ENCODE assay signal across 22 cellular contexts in genomic region chr19:19179548-19180441, GRCh38. TPM values are rescaled to one million over a fixed set of nuclear protein-coding genes. Genes with fewer than 3 reads are reported as not detected.
A peak's percentile ranks its signal among the peaks of the same experiment; 100 is the strongest.
DNase-seq lines count a peak whose midpoint lies in the region; ATAC-seq and TF ChIP-seq lines count a peak whose summit lies in the region.
"Had no signal": no experiment of that assay in that cellular context is flagged by ENCODE, and none has a peak within 500 bp of the region (broad histone marks: within the 10 kb centered on the region; RNA-seq: fewer than 3 reads in every experiment).

No MANE protein-coding gene starts in this region.

- no peaks in the 10 kb centered on the region for H3F3A ChIP-seq in GM23338 (replicated peaks; ENCODE audit: low read depth)

- H2AFZ ChIP-seq in GM23338, result no peak overlapping the region

- H3K27me3 ChIP-seq in GM23338 (ENCODE audit: insufficient read depth), result no peaks in the 10 kb centered on the region
- H3K27me3 ChIP-seq: gastroesophageal sphincter had no signal

- H3K4me1 ChIP-seq in GM23338 (ENCODE audit: insufficient read depth), result no peaks in the 10 kb centered on the region
- H3K4me1 ChIP-seq: left ventricle myocardium inferior had no signal

- H4K20me1 ChIP-seq in GM23338 (replicated peaks; ENCODE audit: insufficient read depth), result no peaks in the 10 kb centered on the region

- H3K27ac ChIP-seq in GM23338 (ENCODE audit: low read depth), result no peak overlapping the region
- peak overlapping the region; percentile 15 for H3K27ac ChIP-seq in RWPE1
- H3K27ac ChIP-seq: gastroesophageal sphincter, left ventricle myocardium inferior had no signal

- peaks cover 3% of the 10 kb centered on the region for H3K27me3 Mint-ChIP-seq in GM23338 (ENCODE audit: insufficient read depth, low read depth, poor library complexity)
- H3K27me3 Mint-ChIP-seq: activated naive CD8-positive, alpha-beta T cell treated with anti-CD3 and anti-CD28 coated beads, Interleukin-2, amount 10 ng/mL, durations not matched to agents 7 days and 5 days had no signal

- ATAC-seq in GM23338 (no peak), sciatic nerve (no peak), HG03457 (IDR thresholded peaks at IDR 0.05; ENCODE audit: unreplicated experiment) (no peak)
- ATAC-seq: gastroesophageal sphincter, mucosa of descending colon, Right ventricle myocardium inferior had no signal

- H3K4me1 Mint-ChIP-seq in GM23338, result peaks cover 3% of the 10 kb centered on the region; the same call in 2 of the 3 replicates
- H3K4me1 Mint-ChIP-seq: activated naive CD8-positive, alpha-beta T cell treated with anti-CD3 and anti-CD28 coated beads, Interleukin-2, amount 10 ng/mL, durations not matched to agents 7 days and 5 days had no signal

- H3K9me3 Mint-ChIP-seq in GM23338, result no peaks in the 10 kb centered on the region
- H3K9me3 Mint-ChIP-seq: activated naive CD8-positive, alpha-beta T cell treated with anti-CD3 and anti-CD28 coated beads, Interleukin-2, amount 10 ng/mL, durations not matched to agents 7 days and 5 days had no signal

- CTCF ChIA-PET in RWPE1 (lab: Yijun Ruan, JAX), result no interaction called here

- intact Hi-C loops in sciatic nerve (cut with DNase I), result no loop called here

- no peak for DNase-seq in GM23338 (ENCODE audit: low spot score)
- no peak for DNase-seq in RWPE1 (ENCODE audit: low spot score)
- peak; percentile 21 for DNase-seq in iris pigment epithelial cell (ENCODE audit: low read depth)
- DNase-seq in sciatic nerve (ENCODE audit: low spot score), result no peak
- no peak for DNase-seq in NOMO-1 (lab: John Stamatoyannopoulos, UW; ENCODE audit: unreplicated experiment in 2 of 2)
- DNase-seq: activated CD4-positive, CD25-positive, alpha-beta regulatory T cell; activated naive CD8-positive, alpha-beta T cell treated with anti-CD3 and anti-CD28 coated beads, Interleukin-2, amount 10 ng/mL, durations not matched to agents 7 days and 5 days; COR-L47; left ventricle myocardium inferior; mucosa of descending colon; NCI-H187; NCI-H446; NK-92 treated with Interleukin-12 subunit alpha and Interleukin-12 subunit beta, amount 100 ng/mL, for 24 hours; substantia nigra had no signal

- H3K4me3 Mint-ChIP-seq in GM23338, result no peak overlapping the region
- H3K4me3 Mint-ChIP-seq: activated naive CD8-positive, alpha-beta T cell treated with anti-CD3 and anti-CD28 coated beads, Interleukin-2, amount 10 ng/mL, durations not matched to agents 7 days and 5 days had no signal

- H3K79me2 ChIP-seq in GM23338 (replicated peaks; ENCODE audit: insufficient read depth), result no peaks in the 10 kb centered on the region

- no peak overlapping the region for H3K27ac Mint-ChIP-seq in GM23338
- H3K27ac Mint-ChIP-seq: activated naive CD8-positive, alpha-beta T cell treated with anti-CD3 and anti-CD28 coated beads, Interleukin-2, amount 10 ng/mL, durations not matched to agents 7 days and 5 days had no signal

- no peaks in the 10 kb centered on the region for H3K9me2 ChIP-seq in GM23338 (ENCODE audit: insufficient read depth)

- TF ChIP-seq CTCF in GM23338 (conservative IDR thresholded peaks at IDR 0.05; ENCODE audit: low read depth in 2 of 2) (no peak), RWPE1 (conservative IDR thresholded peaks at IDR 0.05; ENCODE audit: low read depth) (no peak)

- POLR2A ChIA-PET in RWPE1 (lab: Yijun Ruan, JAX; ENCODE audit: low non-redundant PET), result no interaction called here

- H3K36me3 Mint-ChIP-seq in GM23338 (ENCODE audit: low read depth), result peaks cover 20% of the 10 kb centered on the region

- no peak overlapping the region for H3K4me2 ChIP-seq in GM23338

- H3K4me3 ChIP-seq in GM23338, result no peak overlapping the region
- H3K4me3 ChIP-seq: gastroesophageal sphincter, left ventricle myocardium inferior, mucosa of descending colon had no signal

- H3K36me3 ChIP-seq in GM23338 (ENCODE audit: insufficient read depth), result no peaks in the 10 kb centered on the region

TF ChIP-seq in GM23338, 12 proteins besides CTCF, POLR2A, EP300 and RAD21:
- TF ChIP-seq ZNF331 (CRISPR knock-in tag; IDR thresholded peaks at IDR 0.05; ENCODE audit: low read depth) (peak; percentile 71), EZH2phosphoT487 (IDR thresholded peaks at IDR 0.05; ENCODE audit: unreplicated experiment) (no peak)

RNA-seq across cellular contexts. Expression of gene MEF2B, which starts 9.7 kb away (rescaled TPM):
- 3.0 and 8.3 TPM in 2 replicates for total RNA-seq in GM23338 (2014; rRNA removed; shearing (Covaris generic))
- polyA plus RNA-seq in GM23338 (2016; fragmentation: Nextera tagmentation; extraction: Ambion mirVana), result 7.4 and 8.1 TPM in 2 replicates
- total RNA-seq in sciatic nerve, result 4.7 TPM
- total RNA-seq: dermis microvascular lymphatic vessel endothelial cell, epithelial cell of proximal tubule, gastroesophageal sphincter had no signal

RNA-seq across cellular contexts. Expression of gene BORCS8, which starts 12.2 kb away (rescaled TPM):
- total RNA-seq in GM23338 (2014; rRNA removed; shearing (Covaris generic)), result 16.4 and 18.8 TPM in 2 replicates
- 13.8 and 15.1 TPM in 2 replicates for polyA plus RNA-seq in GM23338 (2016; fragmentation: Nextera tagmentation; extraction: Ambion mirVana)
- 28.6 TPM for total RNA-seq in sciatic nerve

RNA-seq across cellular contexts. Expression of gene RFXANK, which starts 12.3 kb away (rescaled TPM):
- total RNA-seq in GM23338 (2014; rRNA removed; shearing (Covaris generic)), result 54.3 and 58.1 TPM in 2 replicates
- polyA plus RNA-seq in GM23338 (2016; fragmentation: Nextera tagmentation; extraction: Ambion mirVana), result 124 and 129 TPM in 2 replicates
- 58.2 TPM for total RNA-seq in sciatic nerve

RNA-seq across cellular contexts. Expression of gene NR2C2AP, which starts 23.4 kb away (rescaled TPM):
- total RNA-seq in GM23338 (2014; rRNA removed; shearing (Covaris generic)), result 14.4 and 14.6 TPM in 2 replicates
- polyA plus RNA-seq in GM23338 (2016; fragmentation: Nextera tagmentation; extraction: Ambion mirVana), result 25.7 and 27.6 TPM in 2 replicates
- total RNA-seq in sciatic nerve, result 9.2 TPM

RNA-seq across cellular contexts. Expression of gene NCAN, which starts 32.0 kb away (rescaled TPM):
- 8.0 and 9.4 TPM in 2 replicates for total RNA-seq in GM23338 (2014; rRNA removed; shearing (Covaris generic))
- 1.8 and 2.2 TPM in 2 replicates for polyA plus RNA-seq in GM23338 (2016; fragmentation: Nextera tagmentation; extraction: Ambion mirVana)
- total RNA-seq in sciatic nerve, result not detected
- total RNA-seq: activated naive CD8-positive, alpha-beta T cell treated with anti-CD3 and anti-CD28 coated beads, Interleukin-2, amount 10 ng/mL, durations not matched to agents 7 days and 5 days; bronchial epithelial cell; epithelial cell of proximal tubule; left ventricle myocardium inferior; MCF 10A; omental fat pad; Right ventricle myocardium inferior had no signal
